ENCODE assay signal across 1 cellular context in the genomic region with DNA sequence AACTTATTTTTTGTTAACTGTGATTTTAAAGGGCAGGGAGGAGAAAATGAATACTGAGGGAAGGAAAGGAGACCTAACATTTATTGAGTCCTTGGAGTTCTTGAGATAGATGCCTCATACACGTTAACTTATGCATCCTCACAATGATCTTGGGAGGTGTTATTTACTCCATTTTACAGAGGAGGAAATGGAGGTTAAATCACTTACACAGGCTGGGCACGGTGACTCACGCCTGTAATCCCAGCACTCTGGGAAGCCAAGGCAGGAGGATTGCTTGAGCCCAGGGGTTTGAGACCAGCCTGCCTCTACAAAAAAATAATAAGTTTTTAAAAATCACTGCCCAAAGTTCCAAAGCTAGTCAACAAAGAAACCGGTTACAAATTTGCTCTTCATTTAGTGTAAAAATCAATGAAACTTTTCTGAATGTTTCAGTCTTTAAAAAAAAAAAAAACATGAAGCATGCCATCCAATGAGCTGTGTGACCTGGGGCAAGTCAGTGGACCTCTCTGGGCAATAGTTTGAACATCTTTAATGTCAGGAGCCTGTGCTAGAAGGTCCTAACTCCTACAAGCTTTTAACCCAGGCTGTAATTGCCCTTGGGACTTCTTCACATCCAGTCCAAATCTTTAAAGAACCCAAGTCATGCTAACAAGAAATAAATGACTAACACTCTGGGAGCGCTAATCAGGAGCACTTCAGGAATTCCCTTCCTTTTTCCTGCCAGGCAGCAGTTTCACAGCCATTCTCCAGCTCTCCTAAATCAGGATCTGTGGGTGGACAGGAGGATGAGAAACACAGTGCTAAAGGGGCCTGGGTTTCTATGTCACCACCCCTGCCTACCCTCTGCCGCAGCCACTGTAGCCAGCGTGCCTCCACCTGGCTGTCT.
TF ChIP-seq lines count a peak whose summit lies in the region.

No MANE protein-coding gene starts in this region.

TF ChIP-seq in GM23338, 12 proteins besides CTCF, POLR2A, EP300 and RAD21:
- no peak for TF ChIP-seq EZH2phosphoT487 (IDR thresholded peaks at IDR 0.05; ENCODE audit: unreplicated experiment)
- TF ChIP-seq JUNB (IDR thresholded peaks at IDR 0.05; ENCODE audit: unreplicated experiment): no peak
- TF ChIP-seq ZNF331 (CRISPR knock-in tag; IDR thresholded peaks at IDR 0.05; ENCODE audit: low read depth): no peak
- TF ChIP-seq STAT1 (IDR thresholded peaks at IDR 0.05; ENCODE audit: unreplicated experiment): no peak
- no peak for TF ChIP-seq NANOG (IDR thresholded peaks at IDR 0.05; ENCODE audit: borderline replicate concordance)
- TF ChIP-seq EZH2 (IDR thresholded peaks at IDR 0.05; ENCODE audit: low read depth, unreplicated experiment): no peak
- TF ChIP-seq CREB1 (CRISPR knock-in tag; IDR thresholded peaks at IDR 0.05; ENCODE audit: low read depth): no peak
- TF ChIP-seq, protein P1, sequence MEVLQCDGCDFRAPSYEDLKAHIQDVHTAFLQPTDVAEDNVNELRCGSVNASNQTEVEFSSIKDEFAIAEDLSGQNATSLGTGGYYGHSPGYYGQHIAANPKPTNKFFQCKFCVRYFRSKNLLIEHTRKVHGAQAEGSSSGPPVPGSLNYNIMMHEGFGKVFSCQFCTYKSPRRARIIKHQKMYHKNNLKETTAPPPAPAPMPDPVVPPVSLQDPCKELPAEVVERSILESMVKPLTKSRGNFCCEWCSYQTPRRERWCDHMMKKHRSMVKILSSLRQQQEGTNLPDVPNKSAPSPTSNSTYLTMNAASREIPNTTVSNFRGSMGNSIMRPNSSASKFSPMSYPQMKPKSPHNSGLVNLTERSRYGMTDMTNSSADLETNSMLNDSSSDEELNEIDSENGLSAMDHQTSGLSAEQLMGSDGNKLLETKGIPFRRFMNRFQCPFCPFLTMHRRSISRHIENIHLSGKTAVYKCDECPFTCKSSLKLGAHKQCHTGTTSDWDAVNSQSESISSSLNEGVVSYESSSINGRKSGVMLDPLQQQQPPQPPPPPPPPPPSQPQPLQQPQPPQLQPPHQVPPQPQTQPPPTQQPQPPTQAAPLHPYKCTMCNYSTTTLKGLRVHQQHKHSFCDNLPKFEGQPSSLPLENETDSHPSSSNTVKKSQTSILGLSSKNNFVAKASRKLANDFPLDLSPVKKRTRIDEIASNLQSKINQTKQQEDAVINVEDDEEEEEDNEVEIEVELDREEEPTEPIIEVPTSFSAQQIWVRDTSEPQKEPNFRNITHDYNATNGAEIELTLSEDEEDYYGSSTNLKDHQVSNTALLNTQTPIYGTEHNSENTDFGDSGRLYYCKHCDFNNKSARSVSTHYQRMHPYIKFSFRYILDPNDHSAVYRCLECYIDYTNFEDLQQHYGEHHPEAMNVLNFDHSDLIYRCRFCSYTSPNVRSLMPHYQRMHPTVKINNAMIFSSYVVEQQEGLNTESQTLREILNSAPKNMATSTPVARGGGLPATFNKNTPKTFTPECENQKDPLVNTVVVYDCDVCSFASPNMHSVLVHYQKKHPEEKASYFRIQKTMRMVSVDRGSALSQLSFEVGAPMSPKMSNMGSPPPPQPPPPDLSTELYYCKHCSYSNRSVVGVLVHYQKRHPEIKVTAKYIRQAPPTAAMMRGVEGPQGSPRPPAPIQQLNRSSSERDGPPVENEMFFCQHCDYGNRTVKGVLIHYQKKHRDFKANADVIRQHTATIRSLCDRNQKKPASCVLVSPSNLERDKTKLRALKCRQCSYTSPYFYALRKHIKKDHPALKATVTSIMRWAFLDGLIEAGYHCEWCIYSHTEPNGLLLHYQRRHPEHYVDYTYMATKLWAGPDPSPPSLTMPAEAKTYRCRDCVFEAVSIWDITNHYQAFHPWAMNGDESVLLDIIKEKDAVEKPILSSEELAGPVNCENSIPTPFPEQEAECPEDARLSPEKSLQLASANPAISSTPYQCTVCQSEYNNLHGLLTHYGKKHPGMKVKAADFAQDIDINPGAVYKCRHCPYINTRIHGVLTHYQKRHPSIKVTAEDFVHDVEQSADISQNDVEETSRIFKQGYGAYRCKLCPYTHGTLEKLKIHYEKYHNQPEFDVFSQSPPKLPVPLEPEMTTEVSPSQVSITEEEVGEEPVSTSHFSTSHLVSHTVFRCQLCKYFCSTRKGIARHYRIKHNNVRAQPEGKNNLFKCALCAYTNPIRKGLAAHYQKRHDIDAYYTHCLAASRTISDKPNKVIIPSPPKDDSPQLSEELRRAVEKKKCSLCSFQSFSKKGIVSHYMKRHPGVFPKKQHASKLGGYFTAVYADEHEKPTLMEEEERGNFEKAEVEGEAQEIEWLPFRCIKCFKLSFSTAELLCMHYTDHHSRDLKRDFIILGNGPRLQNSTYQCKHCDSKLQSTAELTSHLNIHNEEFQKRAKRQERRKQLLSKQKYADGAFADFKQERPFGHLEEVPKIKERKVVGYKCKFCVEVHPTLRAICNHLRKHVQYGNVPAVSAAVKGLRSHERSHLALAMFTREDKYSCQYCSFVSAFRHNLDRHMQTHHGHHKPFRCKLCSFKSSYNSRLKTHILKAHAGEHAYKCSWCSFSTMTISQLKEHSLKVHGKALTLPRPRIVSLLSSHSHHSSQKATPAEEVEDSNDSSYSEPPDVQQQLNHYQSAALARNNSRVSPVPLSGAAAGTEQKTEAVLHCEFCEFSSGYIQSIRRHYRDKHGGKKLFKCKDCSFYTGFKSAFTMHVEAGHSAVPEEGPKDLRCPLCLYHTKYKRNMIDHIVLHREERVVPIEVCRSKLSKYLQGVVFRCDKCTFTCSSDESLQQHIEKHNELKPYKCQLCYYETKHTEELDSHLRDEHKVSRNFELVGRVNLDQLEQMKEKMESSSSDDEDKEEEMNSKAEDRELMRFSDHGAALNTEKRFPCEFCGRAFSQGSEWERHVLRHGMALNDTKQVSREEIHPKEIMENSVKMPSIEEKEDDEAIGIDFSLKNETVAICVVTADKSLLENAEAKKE (CRISPR knock-in tag; IDR thresholded peaks at IDR 0.05): no peak
- no peak for TF ChIP-seq ZNF114 (CRISPR knock-in tag; IDR thresholded peaks at IDR 0.05)
- no peak for TF ChIP-seq POLR2AphosphoS5 (IDR thresholded peaks at IDR 0.05; ENCODE audit: low read depth)
- TF ChIP-seq, protein P2, sequence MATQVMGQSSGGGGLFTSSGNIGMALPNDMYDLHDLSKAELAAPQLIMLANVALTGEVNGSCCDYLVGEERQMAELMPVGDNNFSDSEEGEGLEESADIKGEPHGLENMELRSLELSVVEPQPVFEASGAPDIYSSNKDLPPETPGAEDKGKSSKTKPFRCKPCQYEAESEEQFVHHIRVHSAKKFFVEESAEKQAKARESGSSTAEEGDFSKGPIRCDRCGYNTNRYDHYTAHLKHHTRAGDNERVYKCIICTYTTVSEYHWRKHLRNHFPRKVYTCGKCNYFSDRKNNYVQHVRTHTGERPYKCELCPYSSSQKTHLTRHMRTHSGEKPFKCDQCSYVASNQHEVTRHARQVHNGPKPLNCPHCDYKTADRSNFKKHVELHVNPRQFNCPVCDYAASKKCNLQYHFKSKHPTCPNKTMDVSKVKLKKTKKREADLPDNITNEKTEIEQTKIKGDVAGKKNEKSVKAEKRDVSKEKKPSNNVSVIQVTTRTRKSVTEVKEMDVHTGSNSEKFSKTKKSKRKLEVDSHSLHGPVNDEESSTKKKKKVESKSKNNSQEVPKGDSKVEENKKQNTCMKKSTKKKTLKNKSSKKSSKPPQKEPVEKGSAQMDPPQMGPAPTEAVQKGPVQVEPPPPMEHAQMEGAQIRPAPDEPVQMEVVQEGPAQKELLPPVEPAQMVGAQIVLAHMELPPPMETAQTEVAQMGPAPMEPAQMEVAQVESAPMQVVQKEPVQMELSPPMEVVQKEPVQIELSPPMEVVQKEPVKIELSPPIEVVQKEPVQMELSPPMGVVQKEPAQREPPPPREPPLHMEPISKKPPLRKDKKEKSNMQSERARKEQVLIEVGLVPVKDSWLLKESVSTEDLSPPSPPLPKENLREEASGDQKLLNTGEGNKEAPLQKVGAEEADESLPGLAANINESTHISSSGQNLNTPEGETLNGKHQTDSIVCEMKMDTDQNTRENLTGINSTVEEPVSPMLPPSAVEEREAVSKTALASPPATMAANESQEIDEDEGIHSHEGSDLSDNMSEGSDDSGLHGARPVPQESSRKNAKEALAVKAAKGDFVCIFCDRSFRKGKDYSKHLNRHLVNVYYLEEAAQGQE (IDR thresholded peaks at IDR 0.05; ENCODE audit: unreplicated experiment): no peak
- TF ChIP-seq, protein P3, sequence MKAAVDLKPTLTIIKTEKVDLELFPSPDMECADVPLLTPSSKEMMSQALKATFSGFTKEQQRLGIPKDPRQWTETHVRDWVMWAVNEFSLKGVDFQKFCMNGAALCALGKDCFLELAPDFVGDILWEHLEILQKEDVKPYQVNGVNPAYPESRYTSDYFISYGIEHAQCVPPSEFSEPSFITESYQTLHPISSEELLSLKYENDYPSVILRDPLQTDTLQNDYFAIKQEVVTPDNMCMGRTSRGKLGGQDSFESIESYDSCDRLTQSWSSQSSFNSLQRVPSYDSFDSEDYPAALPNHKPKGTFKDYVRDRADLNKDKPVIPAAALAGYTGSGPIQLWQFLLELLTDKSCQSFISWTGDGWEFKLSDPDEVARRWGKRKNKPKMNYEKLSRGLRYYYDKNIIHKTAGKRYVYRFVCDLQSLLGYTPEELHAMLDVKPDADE (IDR thresholded peaks at IDR 0.05): no peak
